In the genomic region with DNA sequence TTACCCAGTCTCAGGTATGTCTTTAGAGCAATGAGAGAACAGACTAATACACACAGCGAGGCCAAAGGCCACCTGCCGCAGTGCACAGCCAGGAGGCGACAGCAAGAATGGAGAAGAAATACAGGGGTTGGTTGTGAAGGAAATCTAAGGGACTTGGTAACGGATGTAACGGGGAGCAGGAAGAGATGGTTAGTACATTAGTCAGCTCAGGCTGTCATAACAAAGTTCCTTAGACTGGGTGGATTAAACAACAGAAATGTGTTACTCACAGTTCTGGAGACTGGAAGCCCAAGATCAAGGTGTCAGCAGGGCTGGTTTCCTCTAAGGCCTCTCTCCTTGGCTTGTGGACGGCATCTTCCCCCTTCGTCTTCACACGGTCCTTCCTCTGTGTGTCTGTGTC, we compare ENCODE assay signal across 1 cellular context.
TF ChIP-seq lines count a peak whose summit lies in the region.

No MANE protein-coding gene starts in this region.

TF ChIP-seq in SK-N-SH treated with all-trans-retinoic acid at 6 μM for 48 hours, 23 proteins besides CTCF, POLR2A, EP300 and RAD21 (continued from another document):
- TF ChIP-seq, protein P1, sequence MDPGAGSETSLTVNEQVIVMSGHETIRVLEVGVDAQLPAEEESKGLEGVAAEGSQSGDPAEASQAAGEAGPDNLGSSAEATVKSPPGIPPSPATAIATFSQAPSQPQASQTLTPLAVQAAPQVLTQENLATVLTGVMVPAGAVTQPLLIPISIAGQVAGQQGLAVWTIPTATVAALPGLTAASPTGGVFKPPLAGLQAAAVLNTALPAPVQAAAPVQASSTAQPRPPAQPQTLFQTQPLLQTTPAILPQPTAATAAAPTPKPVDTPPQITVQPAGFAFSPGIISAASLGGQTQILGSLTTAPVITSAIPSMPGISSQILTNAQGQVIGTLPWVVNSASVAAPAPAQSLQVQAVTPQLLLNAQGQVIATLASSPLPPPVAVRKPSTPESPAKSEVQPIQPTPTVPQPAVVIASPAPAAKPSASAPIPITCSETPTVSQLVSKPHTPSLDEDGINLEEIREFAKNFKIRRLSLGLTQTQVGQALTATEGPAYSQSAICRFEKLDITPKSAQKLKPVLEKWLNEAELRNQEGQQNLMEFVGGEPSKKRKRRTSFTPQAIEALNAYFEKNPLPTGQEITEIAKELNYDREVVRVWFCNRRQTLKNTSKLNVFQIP (CRISPR knock-in tag; IDR thresholded peaks at IDR 0.05; ENCODE audit: borderline replicate concordance, low read depth), result no peak
- TF ChIP-seq ZNF565 (CRISPR knock-in tag; conservative IDR thresholded peaks at IDR 0.05; ENCODE audit: low read depth) (no peak), ZNF8 (CRISPR knock-in tag; IDR thresholded peaks at IDR 0.05) (no peak), SNAI2 (CRISPR knock-in tag; IDR thresholded peaks at IDR 0.05) (no peak), RARB (CRISPR knock-in tag; IDR thresholded peaks at IDR 0.05) (no peak), CSDC2 (CRISPR knock-in tag; IDR thresholded peaks at IDR 0.05) (no peak), BACH2 (CRISPR knock-in tag; IDR thresholded peaks at IDR 0.05; ENCODE audit: borderline replicate concordance) (no peak)
- TF ChIP-seq, protein P2, sequence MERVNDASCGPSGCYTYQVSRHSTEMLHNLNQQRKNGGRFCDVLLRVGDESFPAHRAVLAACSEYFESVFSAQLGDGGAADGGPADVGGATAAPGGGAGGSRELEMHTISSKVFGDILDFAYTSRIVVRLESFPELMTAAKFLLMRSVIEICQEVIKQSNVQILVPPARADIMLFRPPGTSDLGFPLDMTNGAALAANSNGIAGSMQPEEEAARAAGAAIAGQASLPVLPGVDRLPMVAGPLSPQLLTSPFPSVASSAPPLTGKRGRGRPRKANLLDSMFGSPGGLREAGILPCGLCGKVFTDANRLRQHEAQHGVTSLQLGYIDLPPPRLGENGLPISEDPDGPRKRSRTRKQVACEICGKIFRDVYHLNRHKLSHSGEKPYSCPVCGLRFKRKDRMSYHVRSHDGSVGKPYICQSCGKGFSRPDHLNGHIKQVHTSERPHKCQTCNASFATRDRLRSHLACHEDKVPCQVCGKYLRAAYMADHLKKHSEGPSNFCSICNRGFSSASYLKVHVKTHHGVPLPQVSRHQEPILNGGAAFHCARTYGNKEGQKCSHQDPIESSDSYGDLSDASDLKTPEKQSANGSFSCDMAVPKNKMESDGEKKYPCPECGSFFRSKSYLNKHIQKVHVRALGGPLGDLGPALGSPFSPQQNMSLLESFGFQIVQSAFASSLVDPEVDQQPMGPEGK (CRISPR knock-in tag; IDR thresholded peaks at IDR 0.05; ENCODE audit: borderline replicate concordance), result no peak
- TF ChIP-seq, protein P3, sequence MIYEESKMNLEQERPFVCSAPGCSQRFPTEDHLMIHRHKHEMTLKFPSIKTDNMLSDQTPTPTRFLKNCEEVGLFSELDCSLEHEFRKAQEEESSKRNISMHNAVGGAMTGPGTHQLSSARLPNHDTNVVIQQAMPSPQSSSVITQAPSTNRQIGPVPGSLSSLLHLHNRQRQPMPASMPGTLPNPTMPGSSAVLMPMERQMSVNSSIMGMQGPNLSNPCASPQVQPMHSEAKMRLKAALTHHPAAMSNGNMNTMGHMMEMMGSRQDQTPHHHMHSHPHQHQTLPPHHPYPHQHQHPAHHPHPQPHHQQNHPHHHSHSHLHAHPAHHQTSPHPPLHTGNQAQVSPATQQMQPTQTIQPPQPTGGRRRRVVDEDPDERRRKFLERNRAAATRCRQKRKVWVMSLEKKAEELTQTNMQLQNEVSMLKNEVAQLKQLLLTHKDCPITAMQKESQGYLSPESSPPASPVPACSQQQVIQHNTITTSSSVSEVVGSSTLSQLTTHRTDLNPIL (CRISPR knock-in tag; IDR thresholded peaks at IDR 0.05; ENCODE audit: low read depth), result no peak
